Comparison of ENCODE assay signal across 8 cellular contexts in the genomic region with DNA sequence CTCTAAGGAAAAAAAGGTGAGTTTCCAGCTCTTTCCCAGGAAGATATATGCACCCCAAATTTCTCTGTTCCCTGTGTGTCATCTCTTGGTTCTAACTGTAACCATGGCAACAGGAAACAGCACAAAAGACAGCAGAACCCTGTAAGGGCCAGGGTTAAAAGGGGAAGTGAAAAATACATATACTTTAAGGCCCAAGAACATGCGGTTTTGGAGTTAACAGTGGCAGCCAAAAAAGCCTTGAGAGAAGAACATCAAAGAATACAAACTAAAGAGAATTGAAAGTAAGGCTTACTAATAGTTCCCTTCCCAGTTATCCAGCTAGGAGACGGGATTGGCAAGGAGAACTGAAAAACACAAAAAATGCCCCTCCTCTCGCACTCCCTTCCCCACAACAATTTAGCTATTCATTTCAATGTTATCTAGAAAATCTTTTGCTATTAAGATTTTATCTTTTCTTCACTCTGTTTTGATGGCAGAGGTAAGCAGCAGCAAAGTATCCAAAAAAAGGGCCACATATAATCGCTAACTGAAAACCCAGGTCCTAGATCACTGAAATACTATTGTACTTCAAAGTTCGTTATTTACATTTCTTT. TPM values are rescaled to one million over a fixed set of nuclear protein-coding genes. Genes with fewer than 3 reads are reported as not detected.
DNase-seq lines count a peak whose midpoint lies in the region; ATAC-seq, FAIRE-seq and TF ChIP-seq lines count a peak whose summit lies in the region.

No MANE protein-coding gene starts in this region.

- peaks cover 2% of the 10 kb centered on the region in 2 experiments; a peak in 1 of 5 replicates for H3K27me3 ChIP-seq in K562 (ENCODE audit: control insufficient read depth in 2 of 2, insufficient read depth in 2 of 2, low read length in 2 of 2)
- no peaks in the 10 kb centered on the region for H3K27me3 ChIP-seq in aorta (ENCODE audit: control insufficient read depth in 1 of 2, insufficient read depth in 2 of 2, low read length in 1 of 2)
- no peaks in the 10 kb centered on the region for H3K27me3 ChIP-seq in pancreas

- no peak overlapping the region for H3K27ac ChIP-seq in HEK293 (ENCODE audit: extremely low read depth, low read depth, low read length)
- peak overlapping the region; percentile 88 for H3K27ac ChIP-seq in K562 (ENCODE audit: extremely low read depth, low read depth, low read length)
- peak overlapping the region; percentile 23 to 54 for H3K27ac ChIP-seq in aorta (ENCODE audit: low read depth in 1 of 2, low read length in 2 of 2)
- peak overlapping the region in 1 of 4 donors; percentile 98 for H3K27ac ChIP-seq in pancreas

- no peaks in the 10 kb centered on the region for H3K9me3 ChIP-seq in HEK293 (ENCODE audit: control insufficient read depth, insufficient read depth, low read depth, low read length)
- no peaks in the 10 kb centered on the region for H3K9me3 ChIP-seq in K562 (replicated peaks; ENCODE audit: control insufficient read depth, insufficient read depth, low read depth, low read length)
- H3K9me3 ChIP-seq in aorta (ENCODE audit: control insufficient read depth, low read length), result no peaks in the 10 kb centered on the region
- H3K9me3 ChIP-seq in pancreas, result no peaks in the 10 kb centered on the region

- peaks cover 57% of the 10 kb centered on the region for H3K79me2 ChIP-seq in K562 (ENCODE audit: control insufficient read depth, insufficient read depth, low read length)

- FAIRE-seq in K562 (lab: Jason Lieb, UNC), result no peak
- FAIRE-seq in pancreas (lab: Jason Lieb, UNC), result no peak

- ATAC-seq in K562, result peak; percentile 20; the same call in 1 of the 3 replicates
- ATAC-seq in aorta (ENCODE audit: low FRiP score), result no peak
- ATAC-seq in pancreas, result no peak

- TF ChIP-seq RAD21 in K562 (CRISPR knock-in tag; conservative IDR thresholded peaks at IDR 0.05 in 1 of 2, IDR thresholded peaks at IDR 0.05 in 1 of 2), result no peak

- H3K4me3 ChIP-seq in HEK293 (ENCODE audit: low read depth, low read length), result peak overlapping the region; percentile 78
- peak overlapping the region; percentile 91 for H3K4me3 ChIP-seq in NB4 (ENCODE audit: low read depth, low read length)
- H3K4me3 ChIP-seq in K562, result peak overlapping the region; percentile 58
- H3K4me3 ChIP-seq in aorta (ENCODE audit: low read length in 2 of 2), result peak overlapping the region; percentile 63 to 90
- peak overlapping the region in 2 of 4 donors; percentile 62 to 67 for H3K4me3 ChIP-seq in pancreas

- in situ Hi-C loops in K562 (cut with MboI), result no loop called here

- WGBS in K562 (ENCODE audit: insufficient coverage, low coverage, missing lambda C conversion rate), result 7% methylated on average over 5 of the region's 5 CpGs
- WGBS in aorta, 2 donors, result 4 to 8% methylated on average over 5 of the region's 5 CpGs
- 15 to 25% methylated on average over 5 of the region's 5 CpGs for WGBS in pancreas, 2 donors

- peak overlapping the region in 1 of 2 experiments; percentile 84; a peak in 3 of 4 replicates for H3K9ac ChIP-seq in K562 (ENCODE audit: insufficient read depth in 1 of 2, low read depth in 2 of 2, low read length in 2 of 2)

- TF ChIP-seq POLR2A in NB4 (IDR thresholded peaks at IDR 0.05; ENCODE audit: extremely low read depth, insufficient read length) (no peak), K562 (conservative IDR thresholded peaks at IDR 0.05) (no peak)

- peaks cover 6% of the 10 kb centered on the region; the same call in 1 of the 2 replicates for H4K20me1 ChIP-seq in K562 (replicated peaks; ENCODE audit: control insufficient read depth, insufficient read depth, low read length)

- POLR2A ChIA-PET in HEK293 (lab: Yijun Ruan, JAX), result interaction anchor here (1.0 to 1.3 kb wide), 2 partner anchors 88 to 100 kb away, joined by 3 to 6 read pairs; a partner anchor contains a TSS
- POLR2A ChIA-PET in K562 (lab: Yijun Ruan, JAX), result interaction anchor here (0.6 to 1.2 kb wide), 5 partner anchors 13 to 256 kb away, joined by 3 to 5 read pairs (median 4); no protein-coding TSS in a partner anchor

- peak overlapping the region; percentile 89 for H3K4me2 ChIP-seq in K562 (ENCODE audit: insufficient read depth, low read length)

- peaks cover 15% of the 10 kb centered on the region; the same call in 1 of the 2 replicates for H3K4me1 ChIP-seq in HEK293 (ENCODE audit: control insufficient read depth, insufficient read depth, low read length)
- peaks cover 7 to 15% of the 10 kb centered on the region in 2 experiments; a peak in 4 of 5 replicates for H3K4me1 ChIP-seq in K562 (replicated peaks in 1 of 2; ENCODE audit: control insufficient read depth in 2 of 2, insufficient read depth in 2 of 2, low read length in 2 of 2)
- peaks cover 0 to 3% of the 10 kb centered on the region in 2 donors for H3K4me1 ChIP-seq in aorta (ENCODE audit: control insufficient read depth in 1 of 2, insufficient read depth in 2 of 2, low read length in 2 of 2)
- H3K4me1 ChIP-seq in pancreas, result peaks cover 24 to 27% (median 27%) of the 10 kb centered on the region in 3 donors

- intact Hi-C loops in K562 (cut with micrococcal nuclease) (no loop called here), aorta (cut with DNase I) (loop anchor here in 1 of 2 donors (5.0 kb wide), 2 partner anchors 39 to 99 kb away; a partner anchor contains a TSS), pancreas (cut with DNase I) (no loop called here)

- DNase-seq in activated gamma-delta T cell treated with Interleukin-2 at 50 U/mL for 16 hours, result peak; percentile 13
- DNase-seq in activated gamma-delta T cell (lab: John Stamatoyannopoulos, UW), result no peak
- peak; percentile 90 for DNase-seq in NB4 (ENCODE audit: low read depth)
- peak; percentile 35 to 67 (median 44) for DNase-seq in K562 (ENCODE audit: extremely low read depth in 1 of 4, low spot score in 3 of 4)
- DNase-seq in medulla oblongata (ENCODE audit: extremely low spot score), result peak; percentile 83
- no peak for DNase-seq in aorta
- DNase-seq in pancreas, result no peak

- no peak for TF ChIP-seq EP300 in K562 (IDR thresholded peaks at IDR 0.05; ENCODE audit: low read length)

- TF ChIP-seq CTCF in HEK293 (tag by site-specific recombination; IDR thresholded peaks at IDR 0.05) (no peak), NB4 (IDR thresholded peaks at IDR 0.05; ENCODE audit: low read depth, low read length) (no peak), K562 (IDR thresholded peaks at IDR 0.05 in 2 of 3, conservative IDR thresholded peaks at IDR 0.05 in 1 of 3; ENCODE audit: insufficient read depth in 2 of 3, low read depth in 1 of 3, low read length in 3 of 3) (no peak), pancreas (IDR thresholded peaks at IDR 0.05) (no peak)

- BruUV-seq in K562 (replicated peaks; lab: Mats Ljungman, UMichigan), result no TSS peak

- H2AFZ ChIP-seq in K562 (ENCODE audit: low read depth, low read length), result peak overlapping the region; percentile 84; the same call in 1 of the 2 replicates

- H3K9me1 ChIP-seq in K562 (ENCODE audit: control insufficient read depth, insufficient read depth, low read length), result no peaks in the 10 kb centered on the region

- peaks cover 12 to 19% of the 10 kb centered on the region in 2 experiments for H3K36me3 ChIP-seq in HEK293 (ENCODE audit: control insufficient read depth in 2 of 2, insufficient read depth in 1 of 2, low read length in 2 of 2)
- H3K36me3 ChIP-seq in K562 (ENCODE audit: control insufficient read depth, insufficient read depth, low read length), result peaks cover 14% of the 10 kb centered on the region; the same call in 2 of the 3 replicates
- H3K36me3 ChIP-seq in aorta (ENCODE audit: control insufficient read depth in 1 of 2, insufficient read depth in 2 of 2, low read length in 1 of 2), result no peaks in the 10 kb centered on the region
- no peaks in the 10 kb centered on the region for H3K36me3 ChIP-seq in pancreas

- CTCF ChIA-PET in HEK293 (lab: Yijun Ruan, JAX), result interaction anchor here (1.1 to 2.0 kb wide), 2 partner anchors 20 to 101 kb away, joined by 3 to 5 read pairs; a partner anchor contains a TSS
- CTCF ChIA-PET in K562 (lab: Yijun Ruan, JAX; ENCODE audit: low intra/inter-chr PET ratio), result no interaction called here

RNA-seq across cellular contexts. Expression of a gene that starts 1.5 kb away (rescaled TPM):
- 52.8 and 102 TPM in 2 replicates for total RNA-seq in K562 (2011; cell fraction: chromatin; rRNA removed; ENCODE audit: low replicate concordance)
- 29.2 and 35.5 TPM in 2 replicates for total RNA-seq in K562 (2011; cell fraction: nucleolus; rRNA removed)
- total RNA-seq in K562 (2011; cell fraction: nucleoplasm; rRNA removed), result 46.6 and 74.1 TPM in 2 replicates
- total RNA-seq in K562 (2014; rRNA removed), result 34.2 and 46.7 TPM in 2 replicates
- 38.5 and 43.0 TPM in 2 replicates for total RNA-seq in K562 (2014; rRNA removed; fragmentation: Illumina TruSeq; extraction: Trizol)
- total RNA-seq in K562 (2015; rRNA removed; fragmentation: Illumina TruSeq; extraction: Trizol), result 39.7 and 40.6 TPM in 2 replicates
- 52.6 and 52.7 TPM in 2 replicates for total RNA-seq in K562 (2021)
- 63.3 and 68.0 TPM in 2 replicates for polyA plus RNA-seq in K562 (2011; rRNA removed)
- polyA plus RNA-seq in K562 (2011; cell fraction: cytosol; rRNA removed), result 44.2 and 55.4 TPM in 2 replicates
- 38.3 and 55.5 TPM in 2 replicates for polyA plus RNA-seq in K562 (2011; cell fraction: nucleus; rRNA removed)
- 39.4 and 42.1 TPM in 2 replicates for polyA plus RNA-seq in K562 (2012)
- polyA plus RNA-seq in K562 (2014; fragmentation: Illumina TruSeq; extraction: Trizol), result 49.7 and 54.7 TPM in 2 replicates
- 10 to 100 TPM; 39.6 to 65.9 TPM for polyA plus RNA-seq in K562 (2014; fragmentation: Nextera tagmentation; extraction: Ambion mirVana)
- 34.4 and 36.1 TPM in 2 replicates for polyA plus RNA-seq in K562 (2014; rRNA removed)
- 60.1 and 66.0 TPM in 2 replicates for polyA minus RNA-seq in K562 (2011; rRNA and poly(A)+ RNA removed)
- 39.5 and 53.6 TPM in 2 replicates for polyA minus RNA-seq in K562 (2011; cell fraction: cytosol; rRNA and poly(A)+ RNA removed)
- polyA minus RNA-seq in K562 (2011; cell fraction: nucleus; rRNA and poly(A)+ RNA removed), result 22.8 and 34.5 TPM in 2 replicates
- total RNA-seq in aorta, result 100 to 1,000 TPM; 117 to 289 TPM
- polyA plus RNA-seq in aorta, result 10 to 100 TPM; 54.5 to 56.5 TPM
- total RNA-seq in pancreas, result 10 to 100 TPM; 27.6 to 42.3 (median 33.6) TPM
- 10 to 100 TPM; 14.2 to 27.6 TPM for polyA plus RNA-seq in pancreas

RNA-seq across cellular contexts. Expression of a gene that starts 31.4 kb away (rescaled TPM):
- total RNA-seq in K562 (2011; cell fraction: chromatin; rRNA removed; ENCODE audit: low replicate concordance), result 115 and 192 TPM in 2 replicates
- 145 and 163 TPM in 2 replicates for total RNA-seq in K562 (2011; cell fraction: nucleolus; rRNA removed)
- 170 and 177 TPM in 2 replicates for total RNA-seq in K562 (2011; cell fraction: nucleoplasm; rRNA removed)
- total RNA-seq in K562 (2014; rRNA removed) (51.4 and 58.8 TPM in 2 replicates), K562 (2014; rRNA removed; fragmentation: Illumina TruSeq; extraction: Trizol) (76.4 and 77.1 TPM in 2 replicates), K562 (2015; rRNA removed; fragmentation: Illumina TruSeq; extraction: Trizol) (64.1 and 74.2 TPM in 2 replicates), K562 (2021) (66.2 and 66.3 TPM in 2 replicates), aorta (10 to 100 TPM; 31.5 to 43.7 TPM), pancreas (10 to 100 TPM; 16.5 to 32.4 (median 28.4) TPM)
- polyA plus RNA-seq in K562 (2011; rRNA removed) (87.9 and 103 TPM in 2 replicates), K562 (2014; fragmentation: Illumina TruSeq; extraction: Trizol) (70.7 and 71.3 TPM in 2 replicates), K562 (2014; fragmentation: Nextera tagmentation; extraction: Ambion mirVana) (10 to 100 TPM; 62.0 to 64.4 TPM), K562 (2014; rRNA removed) (53.4 and 54.3 TPM in 2 replicates), aorta (10 to 100 TPM; 33.2 to 37.5 TPM), pancreas (10 to 100 TPM; 36.7 to 62.5 TPM)
- 75.0 and 110 TPM in 2 replicates for polyA plus RNA-seq in K562 (2011; cell fraction: cytosol; rRNA removed)
- polyA plus RNA-seq in K562 (2011; cell fraction: nucleus; rRNA removed), result 141 and 182 TPM in 2 replicates
- polyA plus RNA-seq in K562 (2012), result 67.9 and 71.4 TPM in 2 replicates
- polyA minus RNA-seq in K562 (2011; rRNA and poly(A)+ RNA removed), result 58.8 and 75.1 TPM in 2 replicates
- polyA minus RNA-seq in K562 (2011; cell fraction: cytosol; rRNA and poly(A)+ RNA removed), result 43.5 and 45.8 TPM in 2 replicates
- 41.2 and 65.6 TPM in 2 replicates for polyA minus RNA-seq in K562 (2011; cell fraction: nucleus; rRNA and poly(A)+ RNA removed)

Comparison
In these comparisons a context has a peak if more than half of its experiments do, and no peak if none do; other contexts are left out.
1. DNase-seq: peak in activated gamma-delta T cell treated with Interleukin-2 at 50 U/mL for 16 hours (single experiment), NB4 (single experiment), K562 (4 of 4) and medulla oblongata (single experiment); none in activated gamma-delta T cell (single experiment), aorta (0 of 2) and pancreas (0 of 6).